In the genomic region with DNA sequence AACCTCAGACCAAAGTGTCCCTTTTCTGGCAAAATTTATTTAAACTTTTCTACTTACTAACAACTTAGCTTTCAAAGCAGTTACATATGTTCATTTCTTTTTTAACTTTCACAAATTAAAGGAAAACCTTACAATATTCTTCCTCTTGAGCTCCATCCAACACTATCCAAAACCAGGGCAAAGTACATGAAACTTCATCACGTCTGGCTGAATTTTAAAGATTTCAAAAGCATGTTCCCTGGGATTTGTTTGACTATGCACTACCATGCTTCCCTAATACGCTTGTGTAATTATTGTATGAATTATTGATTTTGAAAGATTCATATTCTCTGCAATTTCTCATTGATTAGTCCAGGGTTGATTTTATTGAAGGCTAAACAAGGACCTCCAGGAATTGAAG, we compare ENCODE assay signal across 26 cellular contexts.
"Had no signal": no experiment of that assay in that cellular context is flagged by ENCODE, and none has a peak within 500 bp of the region (broad histone marks: within the 10 kb centered on the region; RNA-seq: fewer than 3 reads in every experiment).

No MANE protein-coding gene starts in this region.

- DNase-seq: colonic mucosa; cortex of kidney; dermis blood vessel endothelial cell; dorsolateral prefrontal cortex; effector CD4-positive, alpha-beta T cell; effector CD8-positive, alpha-beta T cell; effector memory CD4-positive, alpha-beta T cell; effector memory CD8-positive, alpha-beta T cell; endodermal cell; erythroblast; esophagus squamous epithelium; foreskin fibroblast; foreskin keratinocyte; gastrocnemius medialis; glutamatergic neuron; head of caudate nucleus; heart left ventricle; heart right ventricle had no signal

- ATAC-seq: effector memory CD8-positive, alpha-beta T cell; esophagus mucosa; foreskin keratinocyte; gastrocnemius medialis; gastroesophageal sphincter; heart left ventricle; heart right ventricle had no signal

- H3K4me1 ChIP-seq: colonic mucosa, esophagus muscularis mucosa, esophagus squamous epithelium, foreskin keratinocyte, gastrocnemius medialis, gastroesophageal sphincter had no signal

- H3K36me3 ChIP-seq: colonic mucosa, esophagus muscularis mucosa, esophagus squamous epithelium, gastrocnemius medialis, gastroesophageal sphincter, heart left ventricle, heart right ventricle had no signal

- H3K9me3 ChIP-seq: colonic mucosa, esophagus muscularis mucosa, esophagus squamous epithelium, gastrocnemius medialis, gastroesophageal sphincter, heart left ventricle had no signal

- FAIRE-seq: colon, endothelial cell of umbilical vein, frontal cortex had no signal

- H3K27ac ChIP-seq: colonic mucosa, coronary artery, dorsolateral prefrontal cortex, epithelial cell of prostate, esophagus muscularis mucosa, esophagus squamous epithelium, foreskin keratinocyte, gastrocnemius medialis, gastroesophageal sphincter, heart left ventricle, heart right ventricle had no signal

- H3K4me3 ChIP-seq: colonic mucosa, coronary artery, dorsolateral prefrontal cortex, esophagus muscularis mucosa, esophagus squamous epithelium, gastrocnemius medialis, gastroesophageal sphincter, heart left ventricle, heart right ventricle had no signal

- H3K27me3 ChIP-seq: colonic mucosa, dorsolateral prefrontal cortex, esophagus muscularis mucosa, esophagus squamous epithelium, foreskin keratinocyte, gastrocnemius medialis, gastroesophageal sphincter, heart left ventricle, heart right ventricle had no signal
